In genomic region chr7:4753610-4754432, GRCh38 we compare ENCODE assay signal across 8 cellular contexts. TPM values are rescaled to one million over a fixed set of nuclear protein-coding genes. Genes with fewer than 3 reads are reported as not detected.
A peak's percentile ranks its signal among the peaks of the same experiment; 100 is the strongest.
DNase-seq lines count a peak whose midpoint lies in the region; TF ChIP-seq lines count a peak whose summit lies in the region.

No MANE protein-coding gene starts in this region.

- H3F3A ChIP-seq in Loucy (ENCODE audit: low read depth), result no peaks in the 10 kb centered on the region

- peaks cover 7% of the 10 kb centered on the region for H4K20me1 ChIP-seq in Loucy (ENCODE audit: insufficient read depth, low read length, poor library complexity, severe bottlenecking)

- no peaks in the 10 kb centered on the region for H3K79me2 ChIP-seq in Loucy (ENCODE audit: insufficient read depth, low read length)

- H3K27ac ChIP-seq in spleen, result peak overlapping the region in 1 of 8 donors; percentile 16

- no peak overlapping the region for H3K4me2 ChIP-seq in Loucy (ENCODE audit: low read depth, low read length, poor library complexity, severe bottlenecking)

- H3K4me1 ChIP-seq in Loucy (ENCODE audit: insufficient read depth, low read length, poor library complexity, severe bottlenecking) (no peaks in the 10 kb centered on the region), spleen (peaks cover 0 to 37% (median 16%) of the 10 kb centered on the region in 6 donors)

- H3K27me3 ChIP-seq in Loucy (ENCODE audit: insufficient read depth, low read length, poor library complexity, severe bottlenecking) (no peaks in the 10 kb centered on the region), spleen (replicated peaks in 1 of 7) (no peaks in the 10 kb centered on the region)

- 44 to 53% (median 51%) methylated on average over 12 to 30 of the region's 30 CpGs for WGBS in spleen, 5 donors

- no peaks in the 10 kb centered on the region for H3K9me3 ChIP-seq in Loucy (ENCODE audit: insufficient read depth, low read depth, low read length)
- H3K9me3 ChIP-seq in spleen, result no peaks in the 10 kb centered on the region

- H3K36me3 ChIP-seq in Loucy (ENCODE audit: insufficient read depth, low read length) (peaks cover 53% of the 10 kb centered on the region; the same call in 1 of the 2 replicates), spleen (peaks cover 10 to 88% (median 52%) of the 10 kb centered on the region in 6 donors)

- DNase-seq in GM04504 (ENCODE audit: low read depth) (peak; percentile 22), GOT3 (lab: John Stamatoyannopoulos, UW) (peak; percentile 16), T-helper 22 cell (ENCODE audit: low read depth) (peak; percentile 55), anterior cingulate cortex (lab: John Stamatoyannopoulos, UW) (peak in 48 of 58 donors; percentile 16 to 83 (median 55)), hypothalamus (lab: John Stamatoyannopoulos, UW) (peak in 46 of 51 donors; percentile 14 to 86 (median 60)), spleen (peak; percentile 96), NK-92 (lab: John Stamatoyannopoulos, UW; ENCODE audit: unreplicated experiment) (no peak)

- TF ChIP-seq POLR2A in spleen (IDR thresholded peaks at IDR 0.05), result no peak

- intact Hi-C loops in spleen (cut with DNase I; ENCODE audit: low total_unique reads), result loop anchor here (10.0 kb wide), 1 partner anchor 139 kb away; no protein-coding TSS in a partner anchor

- H3K9ac ChIP-seq in Loucy (ENCODE audit: low read depth, low read length, poor library complexity, severe bottlenecking), result no peak overlapping the region

- no peaks in the 10 kb centered on the region for H3K9me2 ChIP-seq in Loucy (replicated peaks; ENCODE audit: low read depth, low read length)

- peak; percentile 77 for TF ChIP-seq CTCF in Loucy (conservative IDR thresholded peaks at IDR 0.05; ENCODE audit: low read length)
- peak; percentile 85 to 96 (median 90) for TF ChIP-seq CTCF in spleen (IDR thresholded peaks at IDR 0.05 in 8 of 11, conservative IDR thresholded peaks at IDR 0.05 in 3 of 11)

- no peak overlapping the region for H2AFZ ChIP-seq in Loucy (ENCODE audit: low read length)

- no peak overlapping the region for H3K4me3 ChIP-seq in Loucy (ENCODE audit: low read length, poor library complexity, severe bottlenecking)
- H3K4me3 ChIP-seq in spleen, result no peak overlapping the region

RNA-seq across cellular contexts. Expression of gene AP5Z1, which starts 21.6 kb away (rescaled TPM):
- total RNA-seq in spleen, result 10 to 100 TPM; 39.3 to 72.7 (median 62.8) TPM
- polyA plus RNA-seq in spleen, result 100 to 1,000 TPM in 2 of 3 donors, 10 to 100 TPM in 1; 62.9 to 156 (median 139) TPM
